Comparison of ENCODE assay signal across 9 cellular contexts in genomic region chrX:53048169-53049126, GRCh38. TPM values are rescaled to one million over a fixed set of nuclear protein-coding genes. Genes with fewer than 3 reads are reported as not detected.
DNase-seq lines count a peak whose midpoint lies in the region; ATAC-seq and TF ChIP-seq lines count a peak whose summit lies in the region.
"Had no signal": no experiment of that assay in that cellular context is flagged by ENCODE, and none has a peak within 500 bp of the region (broad histone marks: within the 10 kb centered on the region; RNA-seq: fewer than 3 reads in every experiment).

GPR173 (plus strand) TSS chrX:53048789; CDS start chrX:53076622, 27,833 bp downstream.

- H3K36me3 Mint-ChIP-seq in activated T-cell treated with anti-CD3 and anti-CD28 coated beads, Interleukin-2, amount 50 U/mL, for 72 hours (ENCODE audit: insufficient read depth in 2 of 2), result no peaks in the 10 kb centered on the region
- no peaks in the 10 kb centered on the region for H3K36me3 Mint-ChIP-seq in activated CD4-positive, alpha-beta memory T cell treated with anti-CD3 and anti-CD28 coated beads for 36 hours

- no peak for DNase-seq in activated T-cell treated with anti-CD3 and anti-CD28 coated beads, Interleukin-2, amount 50 U/mL, for 72 hours
- DNase-seq in activated T-cell treated with anti-CD3 and anti-CD28 coated beads, Interleukin-2, amount 50 U/mL, for 1 hour, result no peak
- DNase-seq in Right ventricle myocardium superior (peak; percentile 67), trophoblast cell (no peak)
- no peak for DNase-seq in activated naive CD4-positive, alpha-beta T cell treated with anti-CD3 and anti-CD28 coated beads, Interleukin-2, amount 50 U/mL, for 16 hours
- DNase-seq in activated CD4-positive, alpha-beta memory T cell treated with anti-CD3 and anti-CD28 coated beads for 36 hours, result no peak
- DNase-seq: DND-41 had no signal

- H3K4me1 ChIP-seq in trophoblast cell (ENCODE audit: control insufficient read depth in 1 of 2, insufficient read depth in 2 of 2, low read length in 2 of 2), result no peaks in the 10 kb centered on the region

- H4K12ac ChIP-seq in trophoblast cell (ENCODE audit: low read depth, low read length), result peak within 1 kb of the TSS; percentile 39

- H3K9me3 Mint-ChIP-seq in activated T-cell treated with anti-CD3 and anti-CD28 coated beads, Interleukin-2, amount 50 U/mL, for 72 hours, result no peaks in the 10 kb centered on the region
- H3K9me3 Mint-ChIP-seq in activated CD4-positive, alpha-beta memory T cell treated with anti-CD3 and anti-CD28 coated beads for 36 hours, result no peaks in the 10 kb centered on the region

- H3K27me3 Mint-ChIP-seq in activated T-cell treated with anti-CD3 and anti-CD28 coated beads, Interleukin-2, amount 50 U/mL, for 72 hours (ENCODE audit: low read depth), result peaks cover 29% of the 10 kb centered on the region
- peaks cover 7% of the 10 kb centered on the region for H3K27me3 Mint-ChIP-seq in activated CD4-positive, alpha-beta memory T cell treated with anti-CD3 and anti-CD28 coated beads for 36 hours

- no peak within 1 kb of the TSS for H3K27ac Mint-ChIP-seq in activated T-cell treated with anti-CD3 and anti-CD28 coated beads, Interleukin-2, amount 50 U/mL, for 72 hours
- H3K27ac Mint-ChIP-seq in activated CD4-positive, alpha-beta memory T cell treated with anti-CD3 and anti-CD28 coated beads for 36 hours, result no peak within 1 kb of the TSS

- POLR2A ChIA-PET in activated CD4-positive, alpha-beta memory T cell treated with anti-CD3 and anti-CD28 coated beads for 36 hours (lab: Charles Lee), result no interaction called here

- no peak within 1 kb of the TSS for H3K9ac ChIP-seq in trophoblast cell (ENCODE audit: low read length)

- H3K79me1 ChIP-seq in trophoblast cell (ENCODE audit: low read length), result no peaks in the 10 kb centered on the region

- H3K4me3 Mint-ChIP-seq in activated T-cell treated with anti-CD3 and anti-CD28 coated beads, Interleukin-2, amount 50 U/mL, for 72 hours, result peak within 1 kb of the TSS; percentile 25 to 52
- H3K4me3 Mint-ChIP-seq in activated CD4-positive, alpha-beta memory T cell treated with anti-CD3 and anti-CD28 coated beads for 36 hours, result no peak within 1 kb of the TSS

- no peak within 1 kb of the TSS for H3K4ac ChIP-seq in trophoblast cell (ENCODE audit: low read depth, low read length)

- H2AK5ac ChIP-seq in trophoblast cell (ENCODE audit: low read length), result no peak within 1 kb of the TSS

- no peak within 1 kb of the TSS for H3K14ac ChIP-seq in trophoblast cell (ENCODE audit: low read length)

- TF ChIP-seq CTCF in WI38 (IDR thresholded peaks at IDR 0.05; ENCODE audit: low read depth, low read length), result no peak

- H3K79me2 ChIP-seq in trophoblast cell (ENCODE audit: control insufficient read depth, insufficient read depth, low read length, poor library complexity), result no peaks in the 10 kb centered on the region

- H3K18ac ChIP-seq in trophoblast cell (ENCODE audit: low read length), result no peak within 1 kb of the TSS

- no peak within 1 kb of the TSS for H4K91ac ChIP-seq in trophoblast cell (ENCODE audit: low read depth, low read length)

- no peaks in the 10 kb centered on the region for H3K9me3 ChIP-seq in trophoblast cell (ENCODE audit: insufficient read depth, low read depth, low read length)

- H2BK5ac ChIP-seq in trophoblast cell (ENCODE audit: low read depth, low read length, poor library complexity), result no peak within 1 kb of the TSS

- no peaks in the 10 kb centered on the region for H3K36me3 ChIP-seq in trophoblast cell (ENCODE audit: control insufficient read depth in 1 of 2, insufficient read depth in 2 of 2, low read length in 2 of 2)

- H2BK12ac ChIP-seq in trophoblast cell (ENCODE audit: low read length), result no peak within 1 kb of the TSS

- no peak within 1 kb of the TSS for H3K23ac ChIP-seq in trophoblast cell (ENCODE audit: low read length)

- H3K4me3 ChIP-seq in WI38 (ENCODE audit: low read depth, low read length) (peak within 1 kb of the TSS; percentile 67), trophoblast cell (ENCODE audit: low read depth, low read length) (peak within 1 kb of the TSS; percentile 53)

- no peak within 1 kb of the TSS for H3K27ac ChIP-seq in trophoblast cell (ENCODE audit: low read depth, low read length)

- no peaks in the 10 kb centered on the region for H3K4me1 Mint-ChIP-seq in activated T-cell treated with anti-CD3 and anti-CD28 coated beads, Interleukin-2, amount 50 U/mL, for 72 hours (ENCODE audit: low read depth)
- no peaks in the 10 kb centered on the region for H3K4me1 Mint-ChIP-seq in activated CD4-positive, alpha-beta memory T cell treated with anti-CD3 and anti-CD28 coated beads for 36 hours (ENCODE audit: low read depth)

- WGBS in trophoblast cell (ENCODE audit: extremely low coverage, insufficient coverage, insufficient read length), result no CpG with 5 or more reads among the region's 38 CpGs

- no peak within 1 kb of the TSS for H2AFZ ChIP-seq in trophoblast cell (ENCODE audit: insufficient read depth, low read length, poor library complexity)

- H3K27me3 ChIP-seq in trophoblast cell (ENCODE audit: insufficient read depth, low read length), result no peaks in the 10 kb centered on the region

- CTCF ChIA-PET in activated CD4-positive, alpha-beta memory T cell treated with anti-CD3 and anti-CD28 coated beads for 36 hours (lab: Charles Lee), result no interaction called here

- ATAC-seq in activated T-cell treated with anti-CD3 and anti-CD28 coated beads, Interleukin-2, amount 50 U/mL, for 72 hours (replicated peaks in 1 of 2), result peak in 1 of 2 donors; percentile 43
- ATAC-seq in Right ventricle myocardium superior (ENCODE audit: poor library complexity) (peak; percentile 93), HG02798 (IDR thresholded peaks at IDR 0.05; ENCODE audit: poor library complexity, unreplicated experiment) (no peak)

- no peak within 1 kb of the TSS for H2BK120ac ChIP-seq in trophoblast cell (ENCODE audit: insufficient read depth, low read length, poor library complexity)

- peak within 1 kb of the TSS; percentile 43 for H3K4me2 ChIP-seq in trophoblast cell (ENCODE audit: low read length)

- H4K8ac ChIP-seq in trophoblast cell (ENCODE audit: low read depth, low read length), result no peak within 1 kb of the TSS

- intact Hi-C loops in Right ventricle myocardium superior (cut with DNase I), result no loop called here
- intact Hi-C loops in activated CD4-positive, alpha-beta memory T cell treated with anti-CD3 and anti-CD28 coated beads for 36 hours (cut with micrococcal nuclease), result no loop called here

RNA-seq across cellular contexts. Expression of gene GPR173, which starts in this region (rescaled TPM):
- total RNA-seq in activated T-cell treated with anti-CD3 and anti-CD28 coated beads, Interleukin-2, amount 50 U/mL, for 72 hours, result under 1 TPM; 0.31 to 0.81 TPM
- total RNA-seq in Right ventricle myocardium superior, result 0.67 TPM
- 0.15 and 0.16 TPM in 2 replicates for polyA plus RNA-seq in trophoblast cell (2013)
- not detected for total RNA-seq in activated CD4-positive, alpha-beta memory T cell treated with anti-CD3 and anti-CD28 coated beads for 36 hours

Comparison
In these comparisons a context has a peak if more than half of its experiments do, and no peak if none do; other contexts are left out.
1. Peak in DNase-seq and ATAC-seq in Right ventricle myocardium superior; RNA of the gene not detected or under 1 TPM.